Comparison of ENCODE assay signal across 11 cellular contexts in the genomic region with DNA sequence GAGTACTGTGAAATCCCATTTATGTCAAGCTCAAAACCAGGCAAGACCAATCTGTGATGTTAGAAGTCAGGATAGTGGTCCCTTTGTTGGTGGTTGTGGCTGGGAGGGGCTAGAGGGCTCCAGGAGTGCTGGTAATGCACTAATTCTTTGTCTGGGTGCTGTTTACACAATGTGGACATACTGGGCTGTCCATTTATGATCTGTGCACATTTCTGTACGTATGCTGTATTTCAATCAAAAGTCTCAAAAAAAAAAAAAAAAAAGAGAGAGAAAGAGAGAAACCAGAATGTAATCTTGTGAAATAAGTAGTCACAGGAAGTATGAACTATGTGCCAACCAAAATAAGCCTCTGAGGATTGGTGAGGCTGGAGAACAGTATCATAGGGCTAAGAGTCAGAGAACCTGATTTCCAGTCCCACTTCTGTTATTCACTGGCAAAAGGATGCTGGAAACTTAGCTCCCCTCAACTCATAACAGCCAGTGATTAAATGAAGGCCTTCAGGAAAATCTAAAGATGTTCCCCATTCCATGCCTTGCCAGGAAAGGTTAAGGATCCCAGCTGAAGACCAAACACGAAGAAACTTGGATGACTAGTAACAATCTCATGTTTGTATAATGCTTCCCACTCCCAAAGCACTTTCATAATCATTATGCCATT. TPM values are rescaled to one million over a fixed set of nuclear protein-coding genes. Genes with fewer than 3 reads are reported as not detected.
DNase-seq lines count a peak whose midpoint lies in the region; ATAC-seq and TF ChIP-seq lines count a peak whose summit lies in the region.
"Had no signal": no experiment of that assay in that cellular context is flagged by ENCODE, and none has a peak within 500 bp of the region (broad histone marks: within the 10 kb centered on the region; RNA-seq: fewer than 3 reads in every experiment).

No MANE protein-coding gene starts in this region.

- peak overlapping the region in 7 of 10 donors; percentile 61 to 73 (median 65) for H3K27ac ChIP-seq in heart right ventricle
- peak overlapping the region; percentile 99 for H3K27ac ChIP-seq in mesenchymal stem cell (ENCODE audit: low read length, poor library complexity, severe bottlenecking)
- H3K27ac ChIP-seq in vagina = peak overlapping the region; percentile 67

- no peak overlapping the region for H3K4me2 ChIP-seq in mesenchymal stem cell (ENCODE audit: low read length, poor library complexity, severe bottlenecking)

- intact Hi-C loops in heart right ventricle (cut with DNase I) = loop anchor here in 9 of 10 donors (5.0 to 10.0 kb wide), 8 partner anchors 56 to 312 kb away; partner anchors contain the start of gene MCM3 (in 1 of the 9)
- intact Hi-C loops in Right ventricle myocardium inferior (cut with DNase I) = no loop called here
- intact Hi-C loops in vagina (cut with DNase I) = loop anchor here (2.0 to 5.0 kb wide), 2 partner anchors 18 to 174 kb away; partner anchors contain the start of gene EFHC1

- H3K27me3 ChIP-seq in heart right ventricle = no peaks in the 10 kb centered on the region
- no peaks in the 10 kb centered on the region for H3K27me3 ChIP-seq in mesenchymal stem cell (ENCODE audit: control insufficient read depth in 1 of 2, insufficient read depth in 1 of 2, low read length in 2 of 2)
- no peaks in the 10 kb centered on the region for H3K27me3 ChIP-seq in vagina
- H3K27me3 ChIP-seq: cardiac muscle cell, ovary had no signal

- H2BK5ac ChIP-seq in mesenchymal stem cell (ENCODE audit: low read depth, low read length, poor library complexity, severe bottlenecking) = peak overlapping the region; percentile 45

- TF ChIP-seq CTCF in heart right ventricle (IDR thresholded peaks at IDR 0.05) = no peak
- no peak for TF ChIP-seq CTCF in astrocyte of the spinal cord (IDR thresholded peaks at IDR 0.05; ENCODE audit: low read depth, low read length)
- no peak for TF ChIP-seq CTCF in vagina (IDR thresholded peaks at IDR 0.05)

- H4K91ac ChIP-seq in mesenchymal stem cell (ENCODE audit: low read length) = peak overlapping the region; percentile 44

- peak overlapping the region; percentile 49 for H4K8ac ChIP-seq in mesenchymal stem cell (ENCODE audit: low read length)

- H2BK120ac ChIP-seq in mesenchymal stem cell (ENCODE audit: low read depth, low read length) = peak overlapping the region; percentile 29

- peak in 1 of 8 donors; percentile 24 for ATAC-seq in heart right ventricle
- no peak for ATAC-seq in Right ventricle myocardium inferior
- no peak for ATAC-seq in HG02763 (IDR thresholded peaks at IDR 0.05; ENCODE audit: unreplicated experiment)
- no peak for ATAC-seq in GM21390 (IDR thresholded peaks at IDR 0.05; ENCODE audit: unreplicated experiment)

- H2BK12ac ChIP-seq in mesenchymal stem cell (ENCODE audit: low read length in 2 of 2) = peak overlapping the region; percentile 71 to 93

- H3K23ac ChIP-seq in mesenchymal stem cell (ENCODE audit: low read length in 2 of 2) = no peak overlapping the region

- H3K36me3 ChIP-seq in heart right ventricle (no peaks in the 10 kb centered on the region), mesenchymal stem cell (ENCODE audit: control insufficient read depth in 1 of 2, insufficient read depth in 2 of 2, low read depth in 1 of 2, low read length in 2 of 2) (no peaks in the 10 kb centered on the region), vagina (no peaks in the 10 kb centered on the region)
- H3K36me3 ChIP-seq: cardiac muscle cell, ovary had no signal

- no peak overlapping the region for H2BK15ac ChIP-seq in mesenchymal stem cell (ENCODE audit: low read depth, poor library complexity, severe bottlenecking)

- peak overlapping the region; percentile 53 to 82 for H3K18ac ChIP-seq in mesenchymal stem cell (ENCODE audit: low read depth in 1 of 2, low read length in 2 of 2)

- peaks cover 3% of the 10 kb centered on the region for H3K79me1 ChIP-seq in mesenchymal stem cell (replicated peaks; ENCODE audit: low read length, poor library complexity, severe bottlenecking)

- H3K9me3 ChIP-seq in heart right ventricle = no peaks in the 10 kb centered on the region
- H3K9me3 ChIP-seq in mesenchymal stem cell (ENCODE audit: control insufficient read depth, low read length) = no peaks in the 10 kb centered on the region
- no peaks in the 10 kb centered on the region for H3K9me3 ChIP-seq in vagina
- H3K9me3 ChIP-seq: ovary had no signal

- no peak overlapping the region for H3K14ac ChIP-seq in mesenchymal stem cell (ENCODE audit: low read length in 2 of 2)

- H2AK5ac ChIP-seq in mesenchymal stem cell (ENCODE audit: low read length, severe bottlenecking) = peak overlapping the region; percentile 92

- no peak overlapping the region for H3K4me3 ChIP-seq in heart right ventricle
- H3K4me3 ChIP-seq in astrocyte of the spinal cord (ENCODE audit: low read depth, low read length) = no peak overlapping the region
- peak overlapping the region in 1 of 2 experiments; percentile 52 for H3K4me3 ChIP-seq in mesenchymal stem cell (ENCODE audit: insufficient read depth in 1 of 2, low read depth in 1 of 2, low read length in 2 of 2)
- no peak overlapping the region for H3K4me3 ChIP-seq in vagina
- H3K4me3 ChIP-seq: cardiac muscle cell, ovary had no signal

- in situ Hi-C loops in astrocyte of the spinal cord (cut with HindIII; ENCODE audit: low sequenced_read_pairs) = no loop called here

- no peak for DNase-seq in heart right ventricle
- DNase-seq in Right ventricle myocardium inferior (ENCODE audit: missing footprints) = no peak
- peak; percentile 76 for DNase-seq in astrocyte of the spinal cord (ENCODE audit: low read depth, low spot score)
- peak; percentile 70 for DNase-seq in mesenchymal stem cell
- DNase-seq in vagina (ENCODE audit: extremely low spot score in 2 of 2) = peak in 1 of 2 donors; percentile 32
- DNase-seq in NCI-H2171 treated with DMSO at 0.1 percent for 48 hours (lab: John Stamatoyannopoulos, UW) = no peak
- DNase-seq: SHP77 treated with DMSO at 0.1 percent for 48 hours had no signal

- H3K9ac ChIP-seq in mesenchymal stem cell (ENCODE audit: low read length) = peak overlapping the region; percentile 88

- H3K4me1 ChIP-seq in heart right ventricle (peaks cover 7 to 48% (median 26%) of the 10 kb centered on the region in 9 donors), mesenchymal stem cell (ENCODE audit: control insufficient read depth, insufficient read depth, low read depth, low read length) (peaks cover 22% of the 10 kb centered on the region), vagina (peaks cover 31% of the 10 kb centered on the region)

- no peak for TF ChIP-seq POLR2A in vagina (IDR thresholded peaks at IDR 0.05)

- 63 to 71% methylated on average over 2 of the region's 2 CpGs for WGBS in heart right ventricle, 2 donors
- WGBS in mesenchymal stem cell = 41% methylated on average over 1 of the region's 2 CpGs

- no peak overlapping the region for H2AFZ ChIP-seq in mesenchymal stem cell (ENCODE audit: low read depth, low read length)

- peak overlapping the region in 1 of 2 experiments; percentile 98 for H3K4ac ChIP-seq in mesenchymal stem cell (ENCODE audit: low read depth in 1 of 2, low read length in 2 of 2)

RNA-seq across cellular contexts. Expression of gene TRAM2, which starts 19.6 kb away (rescaled TPM):
- total RNA-seq in heart right ventricle (10 to 100 TPM in 7 of 10 donors, 1 to 10 TPM in 3; 7.9 to 17.3 (median 11.0) TPM), Right ventricle myocardium inferior (12.6 TPM), vagina (11.0 TPM)
- polyA plus RNA-seq in heart right ventricle = 1 to 10 TPM; 5.0 to 7.2 TPM
- polyA plus RNA-seq in mesenchymal stem cell (2013, experiment 1 of 2) = 133 TPM
- polyA plus RNA-seq in mesenchymal stem cell (2013, experiment 2 of 2) = 130 TPM

Comparison
In these comparisons a context has a peak if more than half of its experiments do, and no peak if none do; other contexts are left out.
1. DNase-seq: peak in astrocyte of the spinal cord (single experiment) and mesenchymal stem cell (single experiment); none in heart right ventricle (0 of 2), Right ventricle myocardium inferior (single experiment) and NCI-H2171 treated with DMSO at 0.1 percent for 48 hours (single experiment).
2. Peak in every context shown above with its lines, with median percentiles within 50 percentile points of each other: H3K27ac ChIP-seq.